12 cellular contexts compared by ENCODE assay signal in genomic region chr4:184096561-184097239, GRCh38.
A peak's percentile ranks its signal among the peaks of the same experiment; 100 is the strongest.
DNase-seq lines count a peak whose midpoint lies in the region; ATAC-seq and TF ChIP-seq lines count a peak whose summit lies in the region.
"Had no signal": no experiment of that assay in that cellular context is flagged by ENCODE, and none has a peak within 500 bp of the region (broad histone marks: within the 10 kb centered on the region; RNA-seq: fewer than 3 reads in every experiment).

No MANE protein-coding gene starts in this region.

- no peaks in the 10 kb centered on the region for H4K20me1 ChIP-seq in GM23338 (replicated peaks; ENCODE audit: insufficient read depth)

- H3K4me2 ChIP-seq in GM23338 = no peak overlapping the region
- H3K4me2 ChIP-seq: SK-N-SH had no signal

- H3K27me3 Mint-ChIP-seq in GM23338 (ENCODE audit: insufficient read depth, low read depth, poor library complexity) = peaks cover 5% of the 10 kb centered on the region
- peaks cover 11% of the 10 kb centered on the region for H3K27me3 Mint-ChIP-seq in activated naive CD8-positive, alpha-beta T cell treated with anti-CD3 and anti-CD28 coated beads, Interleukin-2, amount 10 ng/mL, durations not matched to agents 7 days and 5 days
- peaks cover 38% of the 10 kb centered on the region for H3K27me3 Mint-ChIP-seq in stimulated activated memory B cell treated with anti-CD40 and anti-IgM and Interleukin-4, amounts not matched to agents 10 μg/mL and 1 μg/mL and 100 μg/mL, for 72 hours

- H3K27ac Mint-ChIP-seq in GM23338 = no peak overlapping the region
- no peak overlapping the region for H3K27ac Mint-ChIP-seq in activated naive CD8-positive, alpha-beta T cell treated with anti-CD3 and anti-CD28 coated beads, Interleukin-2, amount 10 ng/mL, durations not matched to agents 7 days and 5 days
- no peak overlapping the region for H3K27ac Mint-ChIP-seq in stimulated activated memory B cell treated with anti-CD40 and anti-IgM and Interleukin-4, amounts not matched to agents 10 μg/mL and 1 μg/mL and 100 μg/mL, for 72 hours
- H3K27ac Mint-ChIP-seq: IgD-negative memory B cell had no signal

- peaks cover 7% of the 10 kb centered on the region; the same call in 1 of the 3 replicates for H3K4me1 Mint-ChIP-seq in GM23338
- peaks cover 4% of the 10 kb centered on the region for H3K4me1 Mint-ChIP-seq in activated naive CD8-positive, alpha-beta T cell treated with anti-CD3 and anti-CD28 coated beads, Interleukin-2, amount 10 ng/mL, durations not matched to agents 7 days and 5 days
- peaks cover 7% of the 10 kb centered on the region for H3K4me1 Mint-ChIP-seq in stimulated activated memory B cell treated with anti-CD40 and anti-IgM and Interleukin-4, amounts not matched to agents 10 μg/mL and 1 μg/mL and 100 μg/mL, for 72 hours

- no peaks in the 10 kb centered on the region; the same call in 2 of the 3 replicates for H3K36me3 Mint-ChIP-seq in GM23338 (ENCODE audit: low read depth)
- no peaks in the 10 kb centered on the region for H3K36me3 Mint-ChIP-seq in activated naive CD8-positive, alpha-beta T cell treated with anti-CD3 and anti-CD28 coated beads, Interleukin-2, amount 10 ng/mL, durations not matched to agents 7 days and 5 days
- H3K36me3 Mint-ChIP-seq in stimulated activated memory B cell treated with anti-CD40 and anti-IgM and Interleukin-4, amounts not matched to agents 10 μg/mL and 1 μg/mL and 100 μg/mL, for 72 hours = no peaks in the 10 kb centered on the region
- H3K36me3 Mint-ChIP-seq: IgD-negative memory B cell had no signal

- POLR2A ChIA-PET in activated naive CD8-positive, alpha-beta T cell treated with anti-CD3 and anti-CD28 coated beads, Interleukin-2, amount 10 ng/mL, durations not matched to agents 7 days and 5 days (lab: Charles Lee) = no interaction called here

- no peak overlapping the region for H3K9ac ChIP-seq in iPS-20b (ENCODE audit: low read depth, low read length)
- H3K9ac ChIP-seq: SK-N-SH had no signal

- H3K27me3 ChIP-seq in GM23338 (ENCODE audit: insufficient read depth) = no peaks in the 10 kb centered on the region
- peaks cover 27% of the 10 kb centered on the region for H3K27me3 ChIP-seq in iPS-20b (ENCODE audit: insufficient read depth, low read length)
- no peaks in the 10 kb centered on the region for H3K27me3 ChIP-seq in BE2C

- H2AFZ ChIP-seq in GM23338 = peak overlapping the region; percentile 70

- H3K9me3 Mint-ChIP-seq in GM23338 = no peaks in the 10 kb centered on the region; the same call in 2 of the 3 replicates
- no peaks in the 10 kb centered on the region for H3K9me3 Mint-ChIP-seq in activated naive CD8-positive, alpha-beta T cell treated with anti-CD3 and anti-CD28 coated beads, Interleukin-2, amount 10 ng/mL, durations not matched to agents 7 days and 5 days
- no peaks in the 10 kb centered on the region for H3K9me3 Mint-ChIP-seq in stimulated activated memory B cell treated with anti-CD40 and anti-IgM and Interleukin-4, amounts not matched to agents 10 μg/mL and 1 μg/mL and 100 μg/mL, for 72 hours
- H3K9me3 Mint-ChIP-seq: IgD-negative memory B cell had no signal

- H3K27ac ChIP-seq in GM23338 (ENCODE audit: low read depth) (no peak overlapping the region), iPS-20b (ENCODE audit: low read length) (no peak overlapping the region)

- H3K4me3 Mint-ChIP-seq in GM23338 = peak overlapping the region; percentile 54; the same call in 2 of the 3 replicates
- H3K4me3 Mint-ChIP-seq in activated naive CD8-positive, alpha-beta T cell treated with anti-CD3 and anti-CD28 coated beads, Interleukin-2, amount 10 ng/mL, durations not matched to agents 7 days and 5 days = peak overlapping the region; percentile 68
- peak overlapping the region; percentile 43 for H3K4me3 Mint-ChIP-seq in stimulated activated memory B cell treated with anti-CD40 and anti-IgM and Interleukin-4, amounts not matched to agents 10 μg/mL and 1 μg/mL and 100 μg/mL, for 72 hours

- ATAC-seq in GM23338 (no peak), GM18520 (IDR thresholded peaks at IDR 0.05; ENCODE audit: unreplicated experiment) (no peak)
- no peak for ATAC-seq in activated naive CD8-positive, alpha-beta T cell treated with anti-CD3 and anti-CD28 coated beads, Interleukin-2, amount 10 ng/mL, durations not matched to agents 7 days and 5 days (ENCODE audit: low read depth)
- no peak for ATAC-seq in stimulated activated memory B cell treated with anti-CD40 and anti-IgM and Interleukin-4, amounts not matched to agents 10 μg/mL and 1 μg/mL and 100 μg/mL, for 72 hours

- H3K9me3 ChIP-seq in iPS-20b (ENCODE audit: insufficient read depth, low read depth, low read length) (no peaks in the 10 kb centered on the region), BE2C (no peaks in the 10 kb centered on the region)
- H3K9me3 ChIP-seq: SK-N-SH had no signal

- no peaks in the 10 kb centered on the region for H3K9me2 ChIP-seq in GM23338 (ENCODE audit: insufficient read depth)
- H3K9me2 ChIP-seq: SK-N-SH had no signal

- H3K79me2 ChIP-seq in GM23338 (replicated peaks; ENCODE audit: insufficient read depth) = no peaks in the 10 kb centered on the region

- DNase-seq in GM23338 (ENCODE audit: low spot score) (no peak), BE2C (no peak), foreskin melanocyte (no peak), GM10266 (ENCODE audit: extremely low spot score) (no peak)
- no peak for DNase-seq in activated naive CD8-positive, alpha-beta T cell treated with anti-CD3 and anti-CD28 coated beads, Interleukin-2, amount 10 ng/mL, durations not matched to agents 7 days and 5 days
- DNase-seq: activated CD8-positive, alpha-beta memory T cell treated with anti-CD3 and anti-CD28 coated beads, Interleukin-2, amount 50 U/mL, for 4 hours; effector memory CD4-positive, alpha-beta T cell; SK-N-SH had no signal

- H3K4me1 ChIP-seq in GM23338 (ENCODE audit: insufficient read depth) (no peaks in the 10 kb centered on the region), iPS-20b (ENCODE audit: insufficient read depth, low read length) (no peaks in the 10 kb centered on the region), BE2C (peaks cover 17% of the 10 kb centered on the region; the same call in 1 of the 2 replicates)

- no peaks in the 10 kb centered on the region for H3F3A ChIP-seq in GM23338 (replicated peaks; ENCODE audit: low read depth)

- TF ChIP-seq CTCF in GM23338 (conservative IDR thresholded peaks at IDR 0.05; ENCODE audit: low read depth in 2 of 2) = no peak
- no peak for TF ChIP-seq CTCF in BE2C (IDR thresholded peaks at IDR 0.05; ENCODE audit: low read depth, low read length)
- no peak for TF ChIP-seq CTCF in GM10266 (IDR thresholded peaks at IDR 0.05; ENCODE audit: control insufficient read depth, insufficient read depth, low read depth, missing control alignments)

- H3K36me3 ChIP-seq in GM23338 (ENCODE audit: insufficient read depth) (no peaks in the 10 kb centered on the region), iPS-20b (ENCODE audit: insufficient read depth, low read depth, low read length) (no peaks in the 10 kb centered on the region), BE2C (no peaks in the 10 kb centered on the region)

- H3K4me3 ChIP-seq in GM23338 = no peak overlapping the region
- peak overlapping the region; percentile 40; the same call in 1 of the 2 replicates for H3K4me3 ChIP-seq in iPS-20b (ENCODE audit: low read length)
- H3K4me3 ChIP-seq in BE2C (ENCODE audit: low read depth, low read length) = no peak overlapping the region

TF ChIP-seq in GM23338, 12 proteins besides CTCF, POLR2A, EP300 and RAD21 (continues in another document):
- TF ChIP-seq EZH2phosphoT487 (IDR thresholded peaks at IDR 0.05; ENCODE audit: unreplicated experiment) (no peak), JUNB (IDR thresholded peaks at IDR 0.05; ENCODE audit: unreplicated experiment) (no peak)
